26 cellular contexts compared by ENCODE assay signal in the genomic region with DNA sequence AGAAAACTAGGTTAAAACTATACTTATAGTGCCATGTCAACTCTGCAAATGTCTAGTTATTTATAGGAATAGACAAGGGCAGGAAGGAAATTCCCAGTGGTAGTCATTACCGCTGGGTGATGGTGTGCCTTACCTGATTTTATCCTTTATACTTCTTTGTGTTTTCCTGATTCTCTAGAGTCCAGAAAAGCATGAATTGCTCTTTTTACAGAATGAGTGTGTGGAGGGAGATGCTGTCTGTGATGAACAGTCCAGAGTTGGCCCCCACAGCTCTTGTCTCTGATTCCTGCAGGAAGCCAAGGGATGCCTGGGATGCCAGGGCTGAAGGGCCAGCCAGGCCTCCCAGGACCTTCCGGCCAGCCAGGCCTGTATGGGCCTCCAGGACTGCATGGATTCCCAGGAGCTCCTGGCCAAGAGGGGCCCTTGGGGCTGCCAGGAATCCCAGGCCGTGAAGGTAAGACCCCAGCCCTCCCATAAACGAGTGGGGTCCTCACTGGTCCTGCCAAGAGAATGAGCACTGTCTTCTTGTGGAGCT.
DNase-seq lines count a peak whose midpoint lies in the region; ATAC-seq, FAIRE-seq and TF ChIP-seq lines count a peak whose summit lies in the region.
"Had no signal": no experiment of that assay in that cellular context is flagged by ENCODE, and none has a peak within 500 bp of the region (broad histone marks: within the 10 kb centered on the region; RNA-seq: fewer than 3 reads in every experiment).

No MANE protein-coding gene starts in this region.

- H3K4me1 ChIP-seq in H1 (replicated peaks in 1 of 4; ENCODE audit: control insufficient read depth in 3 of 4, insufficient read depth in 4 of 4, low read length in 3 of 4) (0 out of 7 replicates have a peak, but pooled peaks cover 0 to 6% (median 0%) of the 10 kb centered on the region in 4 experiments), tibial artery (peaks cover 0 to 39% (median 16%) of the 10 kb centered on the region in 4 donors)

- no peak overlapping the region for H2AK5ac ChIP-seq in H1 (ENCODE audit: low read depth, low read length)

- TF ChIP-seq POLR2A in H1 (IDR thresholded peaks at IDR 0.05; ENCODE audit: control extremely low read depth in 1 of 2, low read depth in 2 of 2, low read length in 2 of 2): no peak

- H4K20me1 ChIP-seq in H1 (replicated peaks in 1 of 2; ENCODE audit: control insufficient read depth in 1 of 2, insufficient read depth in 2 of 2, low read length in 2 of 2): peaks cover 0 to 5% of the 10 kb centered on the region in 2 experiments

- H4K5ac ChIP-seq in H1 (ENCODE audit: insufficient read length, low read depth, low read length): no peak overlapping the region

- no peak overlapping the region for H2BK20ac ChIP-seq in H1 (ENCODE audit: low read length)

- 0 out of 2 replicates have a peak, but pooled peaks cover 2% of the 10 kb centered on the region for H3K23me2 ChIP-seq in H1 (ENCODE audit: low read depth, low read length)

- no peak overlapping the region for H3K4ac ChIP-seq in H1 (replicated peaks; ENCODE audit: insufficient read length, low read depth, low read length)

- no peak overlapping the region for H3K14ac ChIP-seq in H1 (ENCODE audit: insufficient read length)

- H3K56ac ChIP-seq in H1 (replicated peaks; ENCODE audit: insufficient read length, low read depth, low read length): no peak overlapping the region

- in situ Hi-C loops in ACHN (cut with HindIII; ENCODE audit: low pct_ligation_motif_present, low pct_unique_long_range_greater_than_20kb, low sequenced_read_pairs): no loop called here

- TF ChIP-seq RAD21 in H1 (IDR thresholded peaks at IDR 0.05 in 1 of 2, conservative IDR thresholded peaks at IDR 0.05 in 1 of 2; ENCODE audit: low read depth in 2 of 2, low read length in 2 of 2): no peak

- no peak overlapping the region for H3K18ac ChIP-seq in H1 (ENCODE audit: extremely low read depth, low read length)

- peak overlapping the region; percentile 79; the same call in 1 of the 2 replicates for H4K8ac ChIP-seq in H1 (ENCODE audit: extremely low read depth, insufficient read depth, low read length)

- H3K36me3 Mint-ChIP-seq in activated T-cell treated with anti-CD3 and anti-CD28 coated beads, Interleukin-2, amount 50 U/mL, for 72 hours (ENCODE audit: insufficient read depth in 2 of 2): no peaks in the 10 kb centered on the region
- H3K36me3 Mint-ChIP-seq: CD14-positive monocyte had no signal

- FAIRE-seq in H1 (lab: Jason Lieb, UNC): no peak
- FAIRE-seq: D721Med had no signal

- no peaks in the 10 kb centered on the region for H3K9me3 Mint-ChIP-seq in activated T-cell treated with anti-CD3 and anti-CD28 coated beads, Interleukin-2, amount 50 U/mL, for 72 hours
- H3K9me3 Mint-ChIP-seq: CD14-positive monocyte, HFFc6 had no signal

- no peak overlapping the region for H3K27ac ChIP-seq in H1 (ENCODE audit: low read depth, low read length)
- H3K27ac ChIP-seq in tibial artery: peak overlapping the region; percentile 74 to 77
- H3K27ac ChIP-seq: 22Rv1 had no signal

- H2BK12ac ChIP-seq in H1 (ENCODE audit: low read depth, low read length): no peak overlapping the region

- TF ChIP-seq CTCF in H1 (IDR thresholded peaks at IDR 0.05; ENCODE audit: control extremely low read depth in 1 of 3, insufficient read depth in 1 of 3, low read depth in 1 of 3, low read length in 3 of 3) (no peak), tibial artery (IDR thresholded peaks at IDR 0.05) (no peak)

- intact Hi-C loops in left ventricle myocardium superior (cut with micrococcal nuclease): no loop called here
- intact Hi-C loops in cardiac septum (cut with DNase I): no loop called here
- intact Hi-C loops in tibial artery (cut with DNase I; ENCODE audit: low total_unique reads): loop anchor here (10.0 kb wide), 1 partner anchor 87 kb away; a partner anchor contains a TSS

- no peak overlapping the region for H2BK120ac ChIP-seq in H1 (replicated peaks; ENCODE audit: low read depth, low read length)

- no peak overlapping the region for H3K23ac ChIP-seq in H1 (ENCODE audit: insufficient read length)

- H2BK5ac ChIP-seq in H1 (ENCODE audit: low read depth, low read length): no peak overlapping the region

- no peak overlapping the region for H3K4me3 ChIP-seq in H1 (ENCODE audit: extremely low read depth in 1 of 4, insufficient read depth in 2 of 4, low read depth in 3 of 4, low read length in 4 of 4)
- no peak overlapping the region for H3K4me3 ChIP-seq in tibial artery
- H3K4me3 ChIP-seq: MG63 had no signal

- POLR2A ChIA-PET in H1 (lab: Charles Lee; ENCODE audit: partially characterized antibody): no interaction called here

- H3K9ac ChIP-seq in H1 (replicated peaks in 1 of 4; ENCODE audit: extremely low read depth in 1 of 4, low read depth in 3 of 4, low read length in 3 of 4): no peak overlapping the region

- H2AFZ ChIP-seq in H1 (ENCODE audit: low read length): no peak overlapping the region

- WGBS in H1 (ENCODE audit: extremely low coverage in 1 of 2, insufficient coverage in 1 of 2, insufficient read length in 1 of 2, insufficient replicate concordance in 2 of 2, low coverage in 1 of 2, low lambda C conversion rate in 2 of 2, missing lambda C conversion rate in 1 of 2), 2 experiments: 91% methylated on average over 4 of the region's 4 CpGs; no CpG with 5 or more reads in 1 of the 2 experiments

- H3K4me1 Mint-ChIP-seq in activated T-cell treated with anti-CD3 and anti-CD28 coated beads, Interleukin-2, amount 50 U/mL, for 72 hours (ENCODE audit: low read depth): no peaks in the 10 kb centered on the region
- H3K4me1 Mint-ChIP-seq: CD14-positive monocyte had no signal

- H2BK15ac ChIP-seq in H1 (ENCODE audit: low read length): no peak overlapping the region

- no peak overlapping the region for H3K4me3 Mint-ChIP-seq in activated T-cell treated with anti-CD3 and anti-CD28 coated beads, Interleukin-2, amount 50 U/mL, for 72 hours
- H3K4me3 Mint-ChIP-seq: CD14-positive monocyte, HFFc6 had no signal

- H3K9me3 ChIP-seq in H1 (ENCODE audit: insufficient read depth in 2 of 2, low read depth in 1 of 2, low read length in 1 of 2): no peaks in the 10 kb centered on the region; a peak in 1 of 4 replicates
- H3K9me3 ChIP-seq in tibial artery: no peaks in the 10 kb centered on the region
- H3K9me3 ChIP-seq: MG63 had no signal

- H3K79me1 ChIP-seq in H1 (ENCODE audit: low read depth, low read length): no peaks in the 10 kb centered on the region

- no peak overlapping the region for H3K4me2 ChIP-seq in H1 (ENCODE audit: insufficient read depth in 1 of 2, low read depth in 2 of 2, low read length in 2 of 2)

- H4K91ac ChIP-seq in H1 (replicated peaks; ENCODE audit: insufficient read length, low read length): no peak overlapping the region

- H3K27me3 ChIP-seq in H1 (replicated peaks in 1 of 4; ENCODE audit: control insufficient read depth in 3 of 4, extremely low read depth in 1 of 4, insufficient read depth in 3 of 4, low read length in 3 of 4) (no peaks in the 10 kb centered on the region), tibial artery (no peaks in the 10 kb centered on the region)
- H3K27me3 ChIP-seq: MG63 had no signal

- no peaks in the 10 kb centered on the region for H3K79me2 ChIP-seq in H1 (ENCODE audit: control insufficient read depth in 1 of 2, insufficient read depth in 2 of 2, low read length in 2 of 2)

- H3K36me3 ChIP-seq in H1 (ENCODE audit: control insufficient read depth in 2 of 4, insufficient read depth in 4 of 4, low read length in 3 of 4) (peaks cover 2 to 32% (median 16%) of the 10 kb centered on the region in 4 experiments; a peak in 7 of 8 replicates), tibial artery (peaks cover 66 to 86% (median 68%) of the 10 kb centered on the region in 3 donors)
- H3K36me3 ChIP-seq: MG63 had no signal

- H3K27ac Mint-ChIP-seq in activated T-cell treated with anti-CD3 and anti-CD28 coated beads, Interleukin-2, amount 50 U/mL, for 72 hours: no peak overlapping the region
- H3K27ac Mint-ChIP-seq: HFFc6 had no signal

- H3K27me3 Mint-ChIP-seq in activated T-cell treated with anti-CD3 and anti-CD28 coated beads, Interleukin-2, amount 50 U/mL, for 72 hours (ENCODE audit: low read depth): peaks cover 19% of the 10 kb centered on the region

- DNase-seq in left ventricle myocardium superior (no peak), cardiac septum (ENCODE audit: low spot score) (no peak), H1 (ENCODE audit: low read depth in 1 of 2, low spot score in 2 of 2) (no peak), lung microvascular endothelial cell (ENCODE audit: low read depth in 2 of 2) (peak; percentile 34 to 57), tibial artery (no peak), NK-92 (lab: John Stamatoyannopoulos, UW; ENCODE audit: unreplicated experiment) (no peak), ACHN (no peak)
- DNase-seq in activated T-cell treated with anti-CD3 and anti-CD28 coated beads, Interleukin-2, amount 50 U/mL, for 72 hours: no peak
- DNase-seq: AML-193; EL; GF-D8; H7; HFFc6; MG63; NCI-H1417; NCI-H1694 treated with DMSO at 0.1 percent for 48 hours; NCI-H2107; NCI-H2227 treated with DMSO at 0.1 percent for 48 hours; NCI-H510A treated with DMSO at 0.1 percent for 48 hours; NCI-H748 treated with DMSO at 0.1 percent for 48 hours; NK-92 treated with Interleukin-12 subunit alpha and Interleukin-12 subunit beta, amount 100 ng/mL, for 24 hours; SIG-M5 had no signal

- ATAC-seq in left ventricle myocardium superior: peak; percentile 35
- no peak for ATAC-seq in activated T-cell treated with anti-CD3 and anti-CD28 coated beads, Interleukin-2, amount 50 U/mL, for 72 hours (replicated peaks in 1 of 2)
- ATAC-seq: Panc1 had no signal

- no peak for TF ChIP-seq EP300 in H1 (IDR thresholded peaks at IDR 0.05; ENCODE audit: borderline replicate concordance in 1 of 2, low read depth in 2 of 2, low read length in 2 of 2)

- CTCF ChIA-PET in H1 (lab: Charles Lee; ENCODE audit: partially characterized antibody): no interaction called here

TF ChIP-seq in H1, 55 proteins besides CTCF, POLR2A, EP300 and RAD21 (continues in another document):
- TF ChIP-seq KDM4A (IDR thresholded peaks at IDR 0.05; ENCODE audit: low read depth, low read length, severe bottlenecking) (no peak), TCF12 (IDR thresholded peaks at IDR 0.05; ENCODE audit: low read depth, low read length) (no peak), POU5F1 (IDR thresholded peaks at IDR 0.05; ENCODE audit: low read depth, low read length) (no peak), TAF1 (IDR thresholded peaks at IDR 0.05; ENCODE audit: low read depth, low read length) (no peak), SIN3A (conservative IDR thresholded peaks at IDR 0.05 in 1 of 2, IDR thresholded peaks at IDR 0.05 in 1 of 2; ENCODE audit: low read depth in 1 of 2, low read length in 2 of 2) (no peak), RXRA (IDR thresholded peaks at IDR 0.05; ENCODE audit: insufficient read depth, low read depth, low read length) (no peak), TBP (IDR thresholded peaks at IDR 0.05; ENCODE audit: low read depth, low read length) (no peak)

Comparison
In these comparisons a context has a peak if more than half of its experiments do, and no peak if none do; other contexts are left out.
1. DNase-seq: peak in lung microvascular endothelial cell (2 of 2); none in left ventricle myocardium superior (single experiment), cardiac septum (single experiment), H1 (0 of 2), tibial artery (0 of 2), NK-92 (single experiment), ACHN (single experiment) and activated T-cell treated with anti-CD3 and anti-CD28 coated beads, Interleukin-2, amount 50 U/mL, for 72 hours (0 of 2).